ENCODE assay signal across 11 cellular contexts in genomic region chr19:46618670-46619231, GRCh38. TPM values are rescaled to one million over a fixed set of nuclear protein-coding genes. Genes with fewer than 3 reads are reported as not detected.
DNase-seq lines count a peak whose midpoint lies in the region; ATAC-seq, FAIRE-seq and TF ChIP-seq lines count a peak whose summit lies in the region.
"Had no signal": no experiment of that assay in that cellular context is flagged by ENCODE, and none has a peak within 500 bp of the region (broad histone marks: within the 10 kb centered on the region; RNA-seq: fewer than 3 reads in every experiment).

No MANE protein-coding gene starts in this region.

- no peak overlapping the region for H3K4me2 ChIP-seq in trophoblast cell (ENCODE audit: low read length)

- H2AK5ac ChIP-seq in trophoblast cell (ENCODE audit: low read length), result no peak overlapping the region

- H4K12ac ChIP-seq in trophoblast cell (ENCODE audit: low read depth, low read length), result no peak overlapping the region

- H3K79me2 ChIP-seq in trophoblast cell (ENCODE audit: control insufficient read depth, insufficient read depth, low read length, poor library complexity), result no peaks in the 10 kb centered on the region

- CTCF ChIA-PET in activated CD8-positive, alpha-beta memory T cell treated with anti-CD3 and anti-CD28 coated beads, Interleukin-2, amount 10 ng/mL, durations not matched to agents 7 days and 5 days (lab: Charles Lee), result interaction anchor here (0.8 to 12.2 kb wide), 4 partner anchors 8 to 135 kb away, joined by 3 to 169 read pairs (median 73); partner anchors contain the start of genes DACT3 and PTGIR

- H3K14ac ChIP-seq in trophoblast cell (ENCODE audit: low read length), result no peak overlapping the region

- no peak overlapping the region for H3K18ac ChIP-seq in trophoblast cell (ENCODE audit: low read length)

- TF ChIP-seq EP300 in stomach (IDR thresholded peaks at IDR 0.05), result no peak

- H3K4me1 Mint-ChIP-seq in activated CD8-positive, alpha-beta memory T cell treated with anti-CD3 and anti-CD28 coated beads, Interleukin-2, amount 10 ng/mL, durations not matched to agents 7 days and 5 days, result peaks cover 53% of the 10 kb centered on the region

- no peaks in the 10 kb centered on the region for H3K9me3 Mint-ChIP-seq in activated CD8-positive, alpha-beta memory T cell treated with anti-CD3 and anti-CD28 coated beads, Interleukin-2, amount 10 ng/mL, durations not matched to agents 7 days and 5 days (ENCODE audit: low read depth)
- H3K9me3 Mint-ChIP-seq: nephron had no signal

- no peak for FAIRE-seq in GM19239 (lab: Jason Lieb, UNC)

- H2BK120ac ChIP-seq in trophoblast cell (ENCODE audit: insufficient read depth, low read length, poor library complexity), result no peak overlapping the region

- WGBS in stomach, 5 donors, result 21 to 37% (median 32%) methylated on average over 8 to 9 of the region's 9 CpGs
- no CpG with 5 or more reads among the region's 9 CpGs for WGBS in trophoblast cell (ENCODE audit: extremely low coverage, insufficient coverage, insufficient read length)

- H3K27ac Mint-ChIP-seq in activated CD8-positive, alpha-beta memory T cell treated with anti-CD3 and anti-CD28 coated beads, Interleukin-2, amount 10 ng/mL, durations not matched to agents 7 days and 5 days, result peak overlapping the region; percentile 73

- no peak overlapping the region for H3K23ac ChIP-seq in trophoblast cell (ENCODE audit: low read length)

- H3K36me3 ChIP-seq in stomach, result no peaks in the 10 kb centered on the region
- H3K36me3 ChIP-seq in trophoblast cell (ENCODE audit: control insufficient read depth in 1 of 2, insufficient read depth in 2 of 2, low read length in 2 of 2), result no peaks in the 10 kb centered on the region

- TF ChIP-seq POLR2A in stomach (IDR thresholded peaks at IDR 0.05), result no peak

- no peak overlapping the region for H3K4me3 Mint-ChIP-seq in activated CD8-positive, alpha-beta memory T cell treated with anti-CD3 and anti-CD28 coated beads, Interleukin-2, amount 10 ng/mL, durations not matched to agents 7 days and 5 days

- H3K9ac ChIP-seq in trophoblast cell (ENCODE audit: low read length), result no peak overlapping the region

- H4K91ac ChIP-seq in trophoblast cell (ENCODE audit: low read depth, low read length), result no peak overlapping the region

- H3K4me3 ChIP-seq in stomach (no peak overlapping the region), trophoblast cell (ENCODE audit: low read depth, low read length) (no peak overlapping the region)

- no peak overlapping the region for H3K4ac ChIP-seq in trophoblast cell (ENCODE audit: low read depth, low read length)

- no peak for ATAC-seq in activated CD8-positive, alpha-beta memory T cell treated with anti-CD3 and anti-CD28 coated beads, Interleukin-2, amount 10 ng/mL, durations not matched to agents 7 days and 5 days
- peak; percentile 46 for ATAC-seq in esophagus mucosa

- H4K8ac ChIP-seq in trophoblast cell (ENCODE audit: low read depth, low read length), result no peak overlapping the region

- H3K27ac ChIP-seq in stomach (peak overlapping the region in 4 of 5 donors; percentile 33 to 89 (median 48)), trophoblast cell (ENCODE audit: low read depth, low read length) (no peak overlapping the region)
- H3K27ac ChIP-seq: C4-2B had no signal

- H3K9me3 ChIP-seq in stomach, result no peaks in the 10 kb centered on the region
- peaks cover 2% of the 10 kb centered on the region for H3K9me3 ChIP-seq in trophoblast cell (ENCODE audit: insufficient read depth, low read depth, low read length)

- H3K27me3 ChIP-seq in stomach (no peaks in the 10 kb centered on the region), trophoblast cell (ENCODE audit: insufficient read depth, low read length) (no peaks in the 10 kb centered on the region)

- intact Hi-C loops in stomach (cut with DNase I; ENCODE audit: low total_unique reads), result no loop called here

- no peaks in the 10 kb centered on the region for H3K36me3 Mint-ChIP-seq in activated CD8-positive, alpha-beta memory T cell treated with anti-CD3 and anti-CD28 coated beads, Interleukin-2, amount 10 ng/mL, durations not matched to agents 7 days and 5 days

- TF ChIP-seq CTCF in stomach (IDR thresholded peaks at IDR 0.05), result no peak

- no peak for DNase-seq in activated CD8-positive, alpha-beta memory T cell treated with anti-CD3 and anti-CD28 coated beads, Interleukin-2, amount 10 ng/mL, durations not matched to agents 7 days and 5 days
- no peak for DNase-seq in activated CD8-positive, alpha-beta memory T cell treated with anti-CD3 and anti-CD28 coated beads, Interleukin-2, amount 50 U/mL, for 4 hours
- DNase-seq in NCI-H2029 treated with DMSO at 0.1 percent for 48 hours (lab: John Stamatoyannopoulos, UW) (peak; percentile 45), stomach (peak; percentile 63), trophoblast cell (no peak), nucleus accumbens (lab: John Stamatoyannopoulos, UW) (no peak), GM19239 (ENCODE audit: insufficient read length, low spot score) (no peak)

- H3K27me3 Mint-ChIP-seq in activated CD8-positive, alpha-beta memory T cell treated with anti-CD3 and anti-CD28 coated beads, Interleukin-2, amount 10 ng/mL, durations not matched to agents 7 days and 5 days, result no peaks in the 10 kb centered on the region

- H2AFZ ChIP-seq in trophoblast cell (ENCODE audit: insufficient read depth, low read length, poor library complexity), result no peak overlapping the region

- H3K79me1 ChIP-seq in trophoblast cell (ENCODE audit: low read length), result peaks cover 4% of the 10 kb centered on the region

- no peak overlapping the region for H2BK12ac ChIP-seq in trophoblast cell (ENCODE audit: low read length)

- H3K4me1 ChIP-seq in stomach (peaks cover 44 to 83% (median 58%) of the 10 kb centered on the region in 4 donors), trophoblast cell (ENCODE audit: control insufficient read depth in 1 of 2, insufficient read depth in 2 of 2, low read length in 2 of 2) (peaks cover 9 to 15% of the 10 kb centered on the region in 2 experiments)

- no peak overlapping the region for H2BK5ac ChIP-seq in trophoblast cell (ENCODE audit: low read depth, low read length, poor library complexity)

RNA-seq across cellular contexts. Expression of gene PTGIR, which starts 6.1 kb away (rescaled TPM):
- total RNA-seq in activated CD8-positive, alpha-beta memory T cell treated with anti-CD3 and anti-CD28 coated beads, Interleukin-2, amount 10 ng/mL, durations not matched to agents 7 days and 5 days, result 10 to 100 TPM in 1 of 2 experiments, 1 to 10 TPM in 1; 1.8 to 27.5 TPM
- total RNA-seq in esophagus mucosa (0.12 TPM), stomach (1 to 10 TPM in 3 of 5 donors, not detected in 2; 1.8 to 6.7 (median 5.8) TPM)
- polyA plus RNA-seq in stomach, result 1 to 10 TPM; 1.6 to 1.7 (median 1.6) TPM
- polyA plus RNA-seq in trophoblast cell (2013), result 0.57 and 0.64 TPM in 2 replicates

RNA-seq across cellular contexts. Expression of gene GNG8, which starts 17.3 kb away (rescaled TPM):
- 10 to 100 TPM in 1 of 2 experiments, not detected in 1; 25.9 TPM for total RNA-seq in activated CD8-positive, alpha-beta memory T cell treated with anti-CD3 and anti-CD28 coated beads, Interleukin-2, amount 10 ng/mL, durations not matched to agents 7 days and 5 days
- total RNA-seq in esophagus mucosa (not detected), stomach (not detected)
- polyA plus RNA-seq in stomach, result not detected
- 2.0 TPM in 1 of 2 replicates, not detected in the other for polyA plus RNA-seq in trophoblast cell (2013)
- total RNA-seq: HT1080 had no signal

RNA-seq across cellular contexts. Expression of gene CALM3, which starts 17.6 kb away (rescaled TPM):
- 100 to 1,000 TPM; 497 to 498 TPM for total RNA-seq in activated CD8-positive, alpha-beta memory T cell treated with anti-CD3 and anti-CD28 coated beads, Interleukin-2, amount 10 ng/mL, durations not matched to agents 7 days and 5 days
- total RNA-seq in esophagus mucosa, result 109 TPM
- total RNA-seq in stomach, result 100 to 1,000 TPM in 4 of 5 donors, 10 to 100 TPM in 1; 94.7 to 147 (median 106) TPM
- 100 to 1,000 TPM in 2 of 3 donors, 10 to 100 TPM in 1; 84.2 to 203 (median 174) TPM for polyA plus RNA-seq in stomach
- 312 and 341 TPM in 2 replicates for polyA plus RNA-seq in trophoblast cell (2013)

RNA-seq across cellular contexts. Expression of gene DACT3, which starts 42.2 kb away (rescaled TPM):
- 1 to 10 TPM in 1 of 2 experiments, under 1 TPM in 1; 0.12 to 1.2 TPM for total RNA-seq in activated CD8-positive, alpha-beta memory T cell treated with anti-CD3 and anti-CD28 coated beads, Interleukin-2, amount 10 ng/mL, durations not matched to agents 7 days and 5 days
- total RNA-seq in esophagus mucosa (0.32 TPM), stomach (10 to 100 TPM in 4 of 5 donors, 1 to 10 TPM in 1; 9.7 to 29.9 (median 11.1) TPM)
- 10 to 100 TPM in 1 of 3 donors, 1 to 10 TPM in 2; 6.1 to 10.5 (median 6.4) TPM for polyA plus RNA-seq in stomach
- 13.8 and 15.5 TPM in 2 replicates for polyA plus RNA-seq in trophoblast cell (2013)

Comparison
In these comparisons a context has a peak if more than half of its experiments do, and no peak if none do; other contexts are left out.
1. DNase-seq: peak in NCI-H2029 treated with DMSO at 0.1 percent for 48 hours (single experiment) and stomach (single experiment); none in activated CD8-positive, alpha-beta memory T cell treated with anti-CD3 and anti-CD28 coated beads, Interleukin-2, amount 10 ng/mL, durations not matched to agents 7 days and 5 days (single experiment), activated CD8-positive, alpha-beta memory T cell treated with anti-CD3 and anti-CD28 coated beads, Interleukin-2, amount 50 U/mL, for 4 hours (single experiment), trophoblast cell (0 of 2), nucleus accumbens (0 of 56) and GM19239 (single experiment).